21 cellular contexts compared by ENCODE assay signal in genomic region chr6:111173341-111173740, GRCh38.
DNase-seq lines count a peak whose midpoint lies in the region; ATAC-seq and TF ChIP-seq lines count a peak whose summit lies in the region.
"Had no signal": no experiment of that assay in that cellular context is flagged by ENCODE, and none has a peak within 500 bp of the region (broad histone marks: within the 10 kb centered on the region; RNA-seq: fewer than 3 reads in every experiment).

No MANE protein-coding gene starts in this region.

- peaks cover 14% of the 10 kb centered on the region for H3K36me3 Mint-ChIP-seq in activated naive CD8-positive, alpha-beta T cell treated with anti-CD3 and anti-CD28 coated beads, Interleukin-2, amount 10 ng/mL, durations not matched to agents 7 days and 5 days
- no peaks in the 10 kb centered on the region for H3K36me3 Mint-ChIP-seq in natural killer cell treated with Interleukin-12 subunit alpha and Interleukin-12 subunit beta and Interleukin-15 and Interleukin-18, amount 100 ng/mL, for 72 hours
- H3K36me3 Mint-ChIP-seq: memory B cell had no signal

- in situ Hi-C loops in gastrocnemius medialis (cut with MboI; ENCODE audit: low sequenced_read_pairs in 4 of 4), result no loop called here

- no peak for TF ChIP-seq POLR2A in gastrocnemius medialis (IDR thresholded peaks at IDR 0.05)
- no peak for TF ChIP-seq POLR2A in testis (IDR thresholded peaks at IDR 0.05)

- peaks cover 20% of the 10 kb centered on the region for H3K4me1 Mint-ChIP-seq in activated naive CD8-positive, alpha-beta T cell treated with anti-CD3 and anti-CD28 coated beads, Interleukin-2, amount 10 ng/mL, durations not matched to agents 7 days and 5 days
- no peaks in the 10 kb centered on the region for H3K4me1 Mint-ChIP-seq in natural killer cell treated with Interleukin-12 subunit alpha and Interleukin-12 subunit beta and Interleukin-15 and Interleukin-18, amount 100 ng/mL, for 72 hours (ENCODE audit: low read depth in 2 of 2)

- no peaks in the 10 kb centered on the region for H3K9me3 ChIP-seq in gastrocnemius medialis
- H3K9me3 ChIP-seq in testis, result no peaks in the 10 kb centered on the region
- H3K9me3 ChIP-seq: sigmoid colon, thoracic aorta, uterus had no signal

- peaks cover 2% of the 10 kb centered on the region for H3K9me3 Mint-ChIP-seq in activated naive CD8-positive, alpha-beta T cell treated with anti-CD3 and anti-CD28 coated beads, Interleukin-2, amount 10 ng/mL, durations not matched to agents 7 days and 5 days
- H3K9me3 Mint-ChIP-seq in natural killer cell treated with Interleukin-12 subunit alpha and Interleukin-12 subunit beta and Interleukin-15 and Interleukin-18, amount 100 ng/mL, for 72 hours, result no peaks in the 10 kb centered on the region
- H3K9me3 Mint-ChIP-seq: CD4-positive, alpha-beta memory T cell; memory B cell had no signal

- intact Hi-C loops in gastrocnemius medialis (cut with DNase I; ENCODE audit: low total_unique reads), result no loop called here
- intact Hi-C loops in testis (cut with DNase I; ENCODE audit: low total_unique reads), result no loop called here

- no peak overlapping the region for H3K27ac Mint-ChIP-seq in activated naive CD8-positive, alpha-beta T cell treated with anti-CD3 and anti-CD28 coated beads, Interleukin-2, amount 10 ng/mL, durations not matched to agents 7 days and 5 days
- no peak overlapping the region for H3K27ac Mint-ChIP-seq in natural killer cell treated with Interleukin-12 subunit alpha and Interleukin-12 subunit beta and Interleukin-15 and Interleukin-18, amount 100 ng/mL, for 72 hours
- H3K27ac Mint-ChIP-seq: CD4-positive, alpha-beta memory T cell; memory B cell had no signal

- ATAC-seq in activated naive CD8-positive, alpha-beta T cell treated with anti-CD3 and anti-CD28 coated beads, Interleukin-2, amount 10 ng/mL, durations not matched to agents 7 days and 5 days (ENCODE audit: low read depth), result no peak
- ATAC-seq in gastrocnemius medialis, result no peak
- ATAC-seq in natural killer cell treated with Interleukin-12 subunit alpha and Interleukin-12 subunit beta and Interleukin-15 and Interleukin-18, amount 100 ng/mL, for 72 hours, result no peak
- no peak for ATAC-seq in HG03378 (IDR thresholded peaks at IDR 0.05; ENCODE audit: unreplicated experiment)

- H3K36me3 ChIP-seq in gastrocnemius medialis, result peaks cover 0 to 15% of the 10 kb centered on the region in 2 donors
- no peaks in the 10 kb centered on the region for H3K36me3 ChIP-seq in testis (ENCODE audit: low read depth, missing control alignments)
- H3K36me3 ChIP-seq: sigmoid colon, thoracic aorta, uterus had no signal

- H3K4me3 ChIP-seq in gastrocnemius medialis (no peak overlapping the region), testis (no peak overlapping the region)
- H3K4me3 ChIP-seq: sigmoid colon, thoracic aorta, uterus had no signal

- H3K27ac ChIP-seq in gastrocnemius medialis (peak overlapping the region; percentile 8 to 65 (median 18)), testis (no peak overlapping the region)
- H3K27ac ChIP-seq: RWPE1, sigmoid colon, thoracic aorta, uterus had no signal

- H3K4me1 ChIP-seq in gastrocnemius medialis (peaks cover 13 to 20% of the 10 kb centered on the region in 2 donors), testis (no peaks in the 10 kb centered on the region)
- H3K4me1 ChIP-seq: sigmoid colon, uterus had no signal

- DNase-seq in ELR (ENCODE audit: low read depth), result peak; percentile 7
- DNase-seq in HT1080 (ENCODE audit: low read depth), result peak; percentile 8
- DNase-seq in activated naive CD8-positive, alpha-beta T cell treated with anti-CD3 and anti-CD28 coated beads, Interleukin-2, amount 10 ng/mL, durations not matched to agents 7 days and 5 days, result no peak
- DNase-seq in gastrocnemius medialis, result no peak
- no peak for DNase-seq in natural killer cell treated with Interleukin-12 subunit alpha and Interleukin-12 subunit beta and Interleukin-15 and Interleukin-18, amount 100 ng/mL, for 72 hours (ENCODE audit: low spot score)
- DNase-seq in testis, result no peak
- DNase-seq: activated CD4-positive, alpha-beta T cell treated with anti-CD3 and anti-CD28 coated beads for 1 hour; activated effector memory CD4-positive, alpha-beta T cell treated with anti-CD3 and anti-CD28 coated beads, Interleukin-2, amount 50 U/mL, for 16 hours; activated T-cell treated with anti-CD3 and anti-CD28 coated beads for 4 hours; NCI-H1105; NCI-H2029; NCI-H2227 treated with DMSO at 0.1 percent for 48 hours; posterior cingulate gyrus; sigmoid colon; stimulated activated naive CD8-positive, alpha-beta T cell treated with anti-CD3 and anti-CD28 coated beads, Interleukin-15, Interleukin-2, amounts not matched to agents 100 U/mL and 50 U/mL, for 24 hours; uterus had no signal

- H3K27me3 ChIP-seq in gastrocnemius medialis, result no peaks in the 10 kb centered on the region
- H3K27me3 ChIP-seq in testis, result no peaks in the 10 kb centered on the region
- H3K27me3 ChIP-seq: sigmoid colon, uterus had no signal

- peak overlapping the region; percentile 18 for H3K4me3 Mint-ChIP-seq in activated naive CD8-positive, alpha-beta T cell treated with anti-CD3 and anti-CD28 coated beads, Interleukin-2, amount 10 ng/mL, durations not matched to agents 7 days and 5 days
- no peak overlapping the region for H3K4me3 Mint-ChIP-seq in natural killer cell treated with Interleukin-12 subunit alpha and Interleukin-12 subunit beta and Interleukin-15 and Interleukin-18, amount 100 ng/mL, for 72 hours
- H3K4me3 Mint-ChIP-seq: memory B cell had no signal

- 88 to 93% methylated on average over 2 of the region's 2 CpGs for WGBS in testis, 2 donors

- TF ChIP-seq CTCF in gastrocnemius medialis (IDR thresholded peaks at IDR 0.05 in 4 of 5, conservative IDR thresholded peaks at IDR 0.05 in 1 of 5) (no peak), testis (IDR thresholded peaks at IDR 0.05) (no peak)

- POLR2A ChIA-PET in activated naive CD8-positive, alpha-beta T cell treated with anti-CD3 and anti-CD28 coated beads, Interleukin-2, amount 10 ng/mL, durations not matched to agents 7 days and 5 days (lab: Charles Lee), result interaction anchor here (1.2 kb wide), 1 partner anchor 16 kb away, joined by 3 read pairs; no protein-coding TSS in a partner anchor

- H3K27me3 Mint-ChIP-seq in activated naive CD8-positive, alpha-beta T cell treated with anti-CD3 and anti-CD28 coated beads, Interleukin-2, amount 10 ng/mL, durations not matched to agents 7 days and 5 days, result no peaks in the 10 kb centered on the region
- H3K27me3 Mint-ChIP-seq in natural killer cell treated with Interleukin-12 subunit alpha and Interleukin-12 subunit beta and Interleukin-15 and Interleukin-18, amount 100 ng/mL, for 72 hours, result peaks cover 0 to 6% of the 10 kb centered on the region in 2 donors
- H3K27me3 Mint-ChIP-seq: CD4-positive, alpha-beta memory T cell had no signal

Comparison
In these comparisons a context has a peak if more than half of its experiments do, and no peak if none do; other contexts are left out.
1. DNase-seq: peak in ELR (single experiment) and HT1080 (single experiment); none in activated naive CD8-positive, alpha-beta T cell treated with anti-CD3 and anti-CD28 coated beads, Interleukin-2, amount 10 ng/mL, durations not matched to agents 7 days and 5 days (single experiment), gastrocnemius medialis (0 of 2), natural killer cell treated with Interleukin-12 subunit alpha and Interleukin-12 subunit beta and Interleukin-15 and Interleukin-18, amount 100 ng/mL, for 72 hours (single experiment) and testis (single experiment).
2. H3K27ac ChIP-seq: peak in gastrocnemius medialis (4 of 4); none in testis (0 of 2).